12 cellular contexts compared by ENCODE assay signal in genomic region chr10:58701398-58702135, GRCh38.
DNase-seq lines count a peak whose midpoint lies in the region; ATAC-seq lines count a peak whose summit lies in the region.
"Had no signal": no experiment of that assay in that cellular context is flagged by ENCODE, and none has a peak within 500 bp of the region (broad histone marks: within the 10 kb centered on the region; RNA-seq: fewer than 3 reads in every experiment).

No MANE protein-coding gene starts in this region.

- no peak overlapping the region for H3K4me3 ChIP-seq in skeletal muscle cell (ENCODE audit: low read depth, low read length)

- H3K36me3 Mint-ChIP-seq in stimulated activated effector memory CD8-positive, alpha-beta T cell treated with anti-CD3 and anti-CD28 coated beads, Interleukin-12 subunit alpha, Interleukin-12 subunit beta, amount 100 ng/mL, for 72 hours, result no peaks in the 10 kb centered on the region
- H3K36me3 Mint-ChIP-seq: immature natural killer cell had no signal

- no peak overlapping the region for H3K27ac Mint-ChIP-seq in stimulated activated effector memory CD8-positive, alpha-beta T cell treated with anti-CD3 and anti-CD28 coated beads, Interleukin-12 subunit alpha, Interleukin-12 subunit beta, amount 100 ng/mL, for 72 hours
- H3K27ac Mint-ChIP-seq: immature natural killer cell had no signal

- H3K4me3 Mint-ChIP-seq in stimulated activated effector memory CD8-positive, alpha-beta T cell treated with anti-CD3 and anti-CD28 coated beads, Interleukin-12 subunit alpha, Interleukin-12 subunit beta, amount 100 ng/mL, for 72 hours, result no peak overlapping the region
- H3K4me3 Mint-ChIP-seq: immature natural killer cell, neural crest cell had no signal

- DNase-seq in GM04504 (ENCODE audit: low read depth), result peak; percentile 90
- peak; percentile 62 for DNase-seq in astrocyte of the hippocampus (ENCODE audit: low read depth, low spot score)
- no peak for DNase-seq in Right ventricle myocardium superior
- peak; percentile 71 for DNase-seq in skeletal muscle cell (ENCODE audit: low read depth)
- DNase-seq in stimulated activated effector memory CD8-positive, alpha-beta T cell treated with anti-CD3 and anti-CD28 coated beads, Interleukin-12 subunit alpha, Interleukin-12 subunit beta, amount 100 ng/mL, for 72 hours (ENCODE audit: low spot score in 2 of 2), result no peak
- DNase-seq: immature natural killer cell; NCI-H526; stimulated activated CD4-positive, alpha-beta T cell treated with anti-CD3 and anti-CD28 coated beads, Interleukin-4, amount 100 ng/mL, for 1 hour had no signal

- H3K4me1 Mint-ChIP-seq in stimulated activated effector memory CD8-positive, alpha-beta T cell treated with anti-CD3 and anti-CD28 coated beads, Interleukin-12 subunit alpha, Interleukin-12 subunit beta, amount 100 ng/mL, for 72 hours, result no peaks in the 10 kb centered on the region
- H3K4me1 Mint-ChIP-seq: immature natural killer cell had no signal

- intact Hi-C loops in Right ventricle myocardium superior (cut with DNase I), result no loop called here

- no peaks in the 10 kb centered on the region for H3K9me3 Mint-ChIP-seq in stimulated activated effector memory CD8-positive, alpha-beta T cell treated with anti-CD3 and anti-CD28 coated beads, Interleukin-12 subunit alpha, Interleukin-12 subunit beta, amount 100 ng/mL, for 72 hours

- ATAC-seq in Right ventricle myocardium superior (ENCODE audit: poor library complexity) (peak; percentile 91), HG03139 (IDR thresholded peaks at IDR 0.05; ENCODE audit: unreplicated experiment) (no peak), HG02840 (IDR thresholded peaks at IDR 0.05; ENCODE audit: low FRiP score, unreplicated experiment) (no peak), GM21825 (IDR thresholded peaks at IDR 0.05; ENCODE audit: unreplicated experiment) (no peak)
- ATAC-seq in stimulated activated effector memory CD8-positive, alpha-beta T cell treated with anti-CD3 and anti-CD28 coated beads, Interleukin-12 subunit alpha, Interleukin-12 subunit beta, amount 100 ng/mL, for 72 hours, result no peak

Comparison
In these comparisons a context has a peak if more than half of its experiments do, and no peak if none do; other contexts are left out.
1. DNase-seq: peak in GM04504 (single experiment), astrocyte of the hippocampus (single experiment) and skeletal muscle cell (single experiment); none in Right ventricle myocardium superior (single experiment) and stimulated activated effector memory CD8-positive, alpha-beta T cell treated with anti-CD3 and anti-CD28 coated beads, Interleukin-12 subunit alpha, Interleukin-12 subunit beta, amount 100 ng/mL, for 72 hours (0 of 2).